ENCODE assay signal across 12 cellular contexts in the genomic region with DNA sequence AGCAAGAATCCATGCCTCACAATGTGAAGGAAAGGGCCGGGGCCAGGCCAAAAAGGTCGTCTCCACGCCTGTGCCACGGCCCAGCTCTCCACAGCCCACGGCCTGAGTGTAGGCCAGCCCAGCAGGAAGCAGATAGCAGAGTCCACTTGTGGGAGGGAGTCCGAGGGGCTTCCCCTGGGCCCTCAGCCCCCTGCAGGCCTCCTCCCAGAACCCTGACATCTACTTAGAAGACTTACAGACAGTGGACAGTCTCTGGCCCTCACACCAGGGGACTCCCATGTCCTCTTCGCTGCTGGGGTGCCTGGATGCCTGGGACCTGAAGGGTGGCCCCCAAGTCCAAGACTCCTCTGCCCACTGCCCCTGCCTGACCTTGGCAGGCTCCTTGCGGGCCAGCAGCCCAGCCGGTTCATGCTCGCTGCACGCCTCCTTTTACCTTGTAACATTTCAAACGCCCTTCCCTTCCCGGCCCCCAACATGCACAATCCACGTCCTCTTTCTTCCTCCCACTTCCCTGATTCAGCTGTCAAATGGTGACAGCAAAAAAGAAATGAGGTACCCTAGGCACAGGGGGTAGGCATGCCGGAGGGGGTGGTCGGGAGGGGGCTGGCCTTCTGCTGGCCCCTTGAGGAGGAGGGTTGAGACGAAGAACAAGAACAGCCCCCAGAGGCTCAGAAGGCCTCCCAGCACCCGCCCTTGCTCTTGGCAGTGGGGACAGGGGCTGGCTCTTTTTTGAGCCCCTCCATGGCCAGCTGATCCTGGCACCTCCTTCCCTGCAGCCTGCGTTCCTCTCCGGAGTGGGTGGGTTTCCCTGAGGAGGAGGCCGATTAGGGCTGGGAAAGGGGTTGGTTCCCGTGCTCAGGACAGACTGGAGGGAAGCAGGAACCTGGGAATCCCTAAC. TPM values are rescaled to one million over a fixed set of nuclear protein-coding genes. Genes with fewer than 3 reads are reported as not detected.
A peak's percentile ranks its signal among the peaks of the same experiment; 100 is the strongest.
DNase-seq lines count a peak whose midpoint lies in the region; ATAC-seq and TF ChIP-seq lines count a peak whose summit lies in the region.
"Had no signal": no experiment of that assay in that cellular context is flagged by ENCODE, and none has a peak within 500 bp of the region (broad histone marks: within the 10 kb centered on the region; RNA-seq: fewer than 3 reads in every experiment).

No MANE protein-coding gene starts in this region.

- peaks cover 37% of the 10 kb centered on the region; the same call in 1 of the 2 replicates for H4K20me1 ChIP-seq in BLaER1
- no peaks in the 10 kb centered on the region for H4K20me1 ChIP-seq in KMS-11 (ENCODE audit: insufficient read depth)

- H3K79me2 ChIP-seq in KMS-11 (ENCODE audit: insufficient read depth, low read depth): no peaks in the 10 kb centered on the region

- H3K4me2 ChIP-seq in BLaER1: peak overlapping the region; percentile 98
- H3K4me2 ChIP-seq in KMS-11: peak overlapping the region; percentile 26; the same call in 1 of the 2 replicates

- peak; percentile 26 to 28 for DNase-seq in activated T-cell treated with anti-CD3 and anti-CD28 coated beads, Interleukin-2, amount 50 U/mL, for 72 hours
- DNase-seq in mucosa of descending colon (no peak), NCI-H1092 treated with DMSO at 0.1 percent for 48 hours (lab: John Stamatoyannopoulos, UW) (no peak), GM03348 (ENCODE audit: low spot score) (no peak), lower leg skin (ENCODE audit: low spot score in 2 of 2) (no peak)
- DNase-seq: C1 segment of cervical spinal cord, heart right ventricle, NCI-H146, SW 1271 had no signal

- WGBS in lower leg skin, 2 donors: 70 to 84% methylated on average over 21 of the region's 22 CpGs

- H3K9ac ChIP-seq in BLaER1 (peak overlapping the region; percentile 86), KMS-11 (peak overlapping the region; percentile 67; the same call in 1 of the 2 replicates)

- no peaks in the 10 kb centered on the region for H3K27me3 Mint-ChIP-seq in activated T-cell treated with anti-CD3 and anti-CD28 coated beads, Interleukin-2, amount 50 U/mL, for 72 hours (ENCODE audit: low read depth)

- no peak for ATAC-seq in activated T-cell treated with anti-CD3 and anti-CD28 coated beads, Interleukin-2, amount 50 U/mL, for 72 hours (replicated peaks in 1 of 2)
- peak; percentile 5 for ATAC-seq in mucosa of descending colon
- ATAC-seq in HG03097 (IDR thresholded peaks at IDR 0.05; ENCODE audit: low FRiP score, unreplicated experiment): no peak

- H3K27ac ChIP-seq in BLaER1 (peak overlapping the region; percentile 97), KMS-11 (peak overlapping the region; percentile 59; the same call in 1 of the 2 replicates)

- no peaks in the 10 kb centered on the region for H3K9me3 Mint-ChIP-seq in activated T-cell treated with anti-CD3 and anti-CD28 coated beads, Interleukin-2, amount 50 U/mL, for 72 hours

- intact Hi-C loops in mucosa of descending colon (cut with DNase I, micrococcal nuclease) (no loop called here), lower leg skin (cut with DNase I; ENCODE audit: low total_unique reads) (no loop called here)

- no peak for TF ChIP-seq POLR2A in lower leg skin (IDR thresholded peaks at IDR 0.05)

- H3K4me3 ChIP-seq in BLaER1: peak overlapping the region; percentile 71
- H3K4me3 ChIP-seq in KMS-11 (IDR thresholded peaks at IDR 0.05; ENCODE audit: insufficient read depth, low read depth, low read length): no peak overlapping the region
- H3K4me3 ChIP-seq in mucosa of descending colon: no peak overlapping the region
- H3K4me3 ChIP-seq in lower leg skin (ENCODE audit: low read depth, poor library complexity, severe bottlenecking): no peak overlapping the region

- H3K27me3 ChIP-seq in BLaER1: 0 out of 2 replicates have a peak, but pooled peaks cover 5% of the 10 kb centered on the region
- H3K27me3 ChIP-seq in KMS-11 (ENCODE audit: insufficient read depth, low read depth): peaks cover 13% of the 10 kb centered on the region; the same call in 1 of the 2 replicates
- H3K27me3 ChIP-seq: heart right ventricle had no signal

- peak overlapping the region; percentile 32; the same call in 1 of the 2 replicates for H2AFZ ChIP-seq in KMS-11 (ENCODE audit: low read depth)

- H3K27ac Mint-ChIP-seq in activated T-cell treated with anti-CD3 and anti-CD28 coated beads, Interleukin-2, amount 50 U/mL, for 72 hours: peak overlapping the region; percentile 100

- H3K4me1 ChIP-seq in BLaER1: peaks cover 99% of the 10 kb centered on the region
- H3K4me1 ChIP-seq in KMS-11 (ENCODE audit: low read depth, poor library complexity, severe bottlenecking): peaks cover 4% of the 10 kb centered on the region
- H3K4me1 ChIP-seq in mucosa of descending colon (ENCODE audit: low read depth): peaks cover 3% of the 10 kb centered on the region

- TF ChIP-seq CTCF in KMS-11 (conservative IDR thresholded peaks at IDR 0.05; ENCODE audit: low read depth, low read length) (no peak), mucosa of descending colon (IDR thresholded peaks at IDR 0.05) (no peak), lower leg skin (IDR thresholded peaks at IDR 0.05) (no peak)

- peaks cover 89% of the 10 kb centered on the region for H3K4me1 Mint-ChIP-seq in activated T-cell treated with anti-CD3 and anti-CD28 coated beads, Interleukin-2, amount 50 U/mL, for 72 hours (ENCODE audit: low read depth)

- H3K4me3 Mint-ChIP-seq in activated T-cell treated with anti-CD3 and anti-CD28 coated beads, Interleukin-2, amount 50 U/mL, for 72 hours: peak overlapping the region; percentile 100

- H3K9me3 ChIP-seq in BLaER1: no peaks in the 10 kb centered on the region
- no peaks in the 10 kb centered on the region for H3K9me3 ChIP-seq in mucosa of descending colon
- H3K9me3 ChIP-seq: heart right ventricle had no signal

- peaks cover 20% of the 10 kb centered on the region for H3K36me3 ChIP-seq in BLaER1
- no peaks in the 10 kb centered on the region for H3K36me3 ChIP-seq in KMS-11 (ENCODE audit: insufficient read depth)
- H3K36me3 ChIP-seq in mucosa of descending colon (ENCODE audit: low read depth): no peaks in the 10 kb centered on the region
- H3K36me3 ChIP-seq: heart right ventricle had no signal

- peaks cover 13 to 19% of the 10 kb centered on the region in 2 donors for H3K36me3 Mint-ChIP-seq in activated T-cell treated with anti-CD3 and anti-CD28 coated beads, Interleukin-2, amount 50 U/mL, for 72 hours (ENCODE audit: insufficient read depth in 2 of 2)

RNA-seq across cellular contexts. Expression of gene PTPN7, which starts 1.0 kb away (rescaled TPM):
- 100 to 1,000 TPM; 196 to 201 TPM for total RNA-seq in activated T-cell treated with anti-CD3 and anti-CD28 coated beads, Interleukin-2, amount 50 U/mL, for 72 hours
- total RNA-seq in mucosa of descending colon: 1 to 10 TPM; 5.0 to 6.3 (median 6.1) TPM
- total RNA-seq in lower leg skin: 1 to 10 TPM; 1.6 to 2.4 (median 2.2) TPM

RNA-seq across cellular contexts. Expression of gene ARL8A, which starts 16.9 kb away (rescaled TPM):
- 10 to 100 TPM; 58.1 to 77.1 TPM for total RNA-seq in activated T-cell treated with anti-CD3 and anti-CD28 coated beads, Interleukin-2, amount 50 U/mL, for 72 hours
- total RNA-seq in mucosa of descending colon: 10 to 100 TPM; 36.3 to 69.6 (median 41.2) TPM
- total RNA-seq in lower leg skin: 10 to 100 TPM; 36.5 to 68.4 (median 41.3) TPM

RNA-seq across cellular contexts. Expression of gene LGR6, which starts 32.2 kb away (rescaled TPM):
- total RNA-seq in activated T-cell treated with anti-CD3 and anti-CD28 coated beads, Interleukin-2, amount 50 U/mL, for 72 hours: under 1 TPM; 0.22 to 0.69 TPM
- total RNA-seq in mucosa of descending colon: 1 to 10 TPM in 2 of 3 donors, under 1 TPM in 1; 0.66 to 4.2 (median 1.3) TPM
- 1 to 10 TPM in 2 of 4 donors, under 1 TPM in 2; 0.39 to 4.4 (median 1.8) TPM for total RNA-seq in lower leg skin

RNA-seq across cellular contexts. Expression of gene GPR37L1, which starts 38.7 kb away (rescaled TPM):
- total RNA-seq in activated T-cell treated with anti-CD3 and anti-CD28 coated beads, Interleukin-2, amount 50 U/mL, for 72 hours: not detected
- total RNA-seq in mucosa of descending colon (1 to 10 TPM; 2.4 to 3.5 (median 2.9) TPM), lower leg skin (under 1 TPM in 2 of 4 donors, not detected in 2; 0.02 to 0.06 TPM)

Comparison
In these comparisons a context has a peak if more than half of its experiments do, and no peak if none do; other contexts are left out.
1. DNase-seq: peak in activated T-cell treated with anti-CD3 and anti-CD28 coated beads, Interleukin-2, amount 50 U/mL, for 72 hours (2 of 2); none in mucosa of descending colon (0 of 3), NCI-H1092 treated with DMSO at 0.1 percent for 48 hours (single experiment), GM03348 (single experiment) and lower leg skin (0 of 2).
2. RNA of gene PTPN7, which starts 1.0 kb away (total RNA-seq): 196 to 201 TPM in activated T-cell treated with anti-CD3 and anti-CD28 coated beads, Interleukin-2, amount 50 U/mL, for 72 hours; 5.0 to 6.3 TPM in mucosa of descending colon and 1.6 to 2.4 TPM in lower leg skin; every median in the first group is over 10 times any median in the second.